ENCODE assay signal across 22 cellular contexts in the genomic region with DNA sequence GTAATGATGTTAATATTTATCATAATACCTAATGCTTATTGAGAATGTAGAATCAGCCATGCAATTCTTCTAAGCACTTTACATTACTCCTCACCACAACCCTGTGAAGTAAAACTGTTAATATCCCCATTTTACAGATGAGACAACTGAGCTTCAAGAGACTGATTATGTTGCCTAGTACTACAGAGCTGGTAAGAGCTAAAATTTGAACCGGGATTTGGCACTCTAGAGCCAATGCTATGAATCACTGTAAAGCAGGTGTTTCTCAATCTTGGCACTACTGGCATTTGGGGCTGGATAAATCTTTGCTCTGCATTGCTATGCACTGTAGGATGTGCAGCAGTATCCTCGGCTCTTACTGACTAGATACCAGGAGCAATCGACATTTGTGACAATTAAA.
"Had no signal": no experiment of that assay in that cellular context is flagged by ENCODE, and none has a peak within 500 bp of the region (broad histone marks: within the 10 kb centered on the region; RNA-seq: fewer than 3 reads in every experiment).

No MANE protein-coding gene starts in this region.

- DNase-seq: activated B cell treated with CpG ODN at 0.5 μM for 24 hours; activated CD4-positive, alpha-beta T cell treated with anti-CD3 and anti-CD28 coated beads for 36 hours; activated CD4-positive, alpha-beta T cell treated with anti-CD3 and anti-CD28 coated beads, Interleukin-2, amount 50 U/mL, for 48 hours; activated CD8-positive, alpha-beta memory T cell treated with anti-CD3 and anti-CD28 coated beads, Interleukin-2, amount 50 U/mL, for 48 hours; activated naive CD4-positive, alpha-beta T cell; activated naive CD8-positive, alpha-beta T cell treated with anti-CD3 and anti-CD28 coated beads for 36 hours; activated T-cell treated with anti-CD3 and anti-CD28 coated beads, Interleukin-2, amount 50 U/mL, for 4 hours; amygdala; effector CD4-positive, alpha-beta T cell; foreskin melanocyte; glutamatergic neuron; hippocampal formation; kidney glomerular epithelial cell; left ventricle myocardium inferior; mammary epithelial cell; natural killer cell; stimulated activated CD4-positive, alpha-beta T cell treated with anti-CD3 and anti-CD28 coated beads, Interleukin-4, amount 100 ng/mL, for 24 hours; stimulated activated naive CD4-positive, alpha-beta T cell treated with Interleukin-2 at 50 U/mL for 16 hours; T1000 had no signal

- H3K4me3 ChIP-seq: cardiac muscle cell, left ventricle myocardium inferior, thoracic aorta, vagina had no signal

- ATAC-seq: activated CD4-positive, alpha-beta T cell treated with anti-CD3 and anti-CD28 coated beads for 36 hours; activated T-cell treated with anti-CD3 and anti-CD28 coated beads, Interleukin-2, amount 50 U/mL, for 4 hours; natural killer cell had no signal
